Comparison of ENCODE assay signal across 8 cellular contexts in the genomic region with DNA sequence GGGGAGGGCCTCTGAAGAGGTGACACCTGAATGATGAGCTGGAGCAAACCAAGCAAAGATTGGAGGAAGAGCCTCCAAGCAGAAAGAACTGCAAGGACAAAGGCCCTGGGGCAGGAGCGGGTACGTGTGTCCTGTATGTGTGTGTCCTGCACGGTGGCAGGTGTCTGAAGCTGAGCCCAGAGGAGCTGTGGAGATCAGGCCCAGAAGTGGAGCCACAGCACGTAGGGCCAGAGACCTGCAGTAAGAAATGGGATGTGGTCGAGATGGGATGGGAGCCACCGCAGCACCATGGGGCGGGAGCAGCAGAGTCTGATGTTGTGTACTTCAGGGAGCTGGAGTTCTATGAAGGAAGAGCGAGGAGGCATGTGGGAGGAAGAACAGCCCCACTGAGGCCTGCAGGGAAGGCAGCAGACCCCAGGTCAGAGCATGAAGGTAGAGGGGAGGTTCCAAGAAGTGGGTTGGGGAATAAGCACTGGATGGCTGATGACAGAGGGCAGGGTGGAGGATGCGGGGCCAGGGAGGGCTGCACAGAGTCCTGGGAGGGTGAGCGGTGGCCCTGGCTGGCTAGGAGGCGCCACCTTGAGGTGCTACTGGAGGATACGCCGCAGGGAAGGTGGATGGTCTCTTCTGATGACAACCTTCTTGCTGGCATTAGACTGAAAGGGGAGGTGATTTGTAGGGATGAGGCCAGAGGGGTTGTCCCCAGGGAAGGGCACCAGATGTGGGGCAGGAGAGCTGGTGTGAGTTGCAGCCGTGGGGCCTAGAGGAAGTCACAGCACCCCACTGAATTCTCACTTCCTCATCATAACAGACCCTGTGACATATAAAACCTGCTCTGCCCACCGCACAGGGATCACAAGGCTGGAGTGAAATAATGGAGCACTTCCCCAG. TPM values are rescaled to one million over a fixed set of nuclear protein-coding genes. Genes with fewer than 3 reads are reported as not detected.
A peak's percentile ranks its signal among the peaks of the same experiment; 100 is the strongest.
DNase-seq lines count a peak whose midpoint lies in the region; ATAC-seq and TF ChIP-seq lines count a peak whose summit lies in the region.

No MANE protein-coding gene starts in this region.

- DNase-seq in AG04450 (ENCODE audit: low read depth, low spot score), result no peak
- peak; percentile 16 for DNase-seq in NCI-H82 treated with DMSO at 0.1 percent for 48 hours (lab: John Stamatoyannopoulos, UW; ENCODE audit: unreplicated experiment)
- peak; percentile 83 for DNase-seq in activated CD8-positive, alpha-beta memory T cell treated with anti-CD3 and anti-CD28 coated beads, Interleukin-2, amount 50 U/mL, for 48 hours
- DNase-seq in fibroblast of peridontal ligament (ENCODE audit: extremely low read depth), result peak; percentile 42
- peak; percentile 17 for DNase-seq in progenitor cell of endocrine pancreas (ENCODE audit: low spot score, unreplicated experiment)

- no peaks in the 10 kb centered on the region for H3K27me3 Mint-ChIP-seq in progenitor cell of endocrine pancreas

- TF ChIP-seq CTCF in AG04450 (IDR thresholded peaks at IDR 0.05; ENCODE audit: low read depth, low read length), result peak; percentile 66
- TF ChIP-seq CTCF in GM12875 (IDR thresholded peaks at IDR 0.05; ENCODE audit: borderline replicate concordance, insufficient read depth, low read depth, low read length), result peak; percentile 81
- peak; percentile 63 for TF ChIP-seq CTCF in progenitor cell of endocrine pancreas (IDR thresholded peaks at IDR 0.05; ENCODE audit: unreplicated experiment)

- H3K4me1 Mint-ChIP-seq in progenitor cell of endocrine pancreas (ENCODE audit: low read depth), result peaks cover 2% of the 10 kb centered on the region

- POLR2A ChIA-PET in AG04450 (lab: Yijun Ruan, JAX), result interaction anchor here (1.0 to 1.1 kb wide), 2 partner anchors 18 to 38 kb away, joined by 3 read pairs; a partner anchor contains a TSS

- no peak overlapping the region for H3K27ac ChIP-seq in AG04450 (ENCODE audit: low read depth, low read length)

- H3K4me3 ChIP-seq in AG04450 (ENCODE audit: low read depth, low read length), result no peak overlapping the region
- no peak overlapping the region for H3K4me3 ChIP-seq in GM12875 (ENCODE audit: low read depth, low read length)

- no peaks in the 10 kb centered on the region for H3K9me3 Mint-ChIP-seq in progenitor cell of endocrine pancreas (ENCODE audit: low read depth)

- no peaks in the 10 kb centered on the region for H3K27me3 ChIP-seq in AG04450 (ENCODE audit: control insufficient read depth, insufficient read depth, low read length)

- no peaks in the 10 kb centered on the region for H3K9me3 ChIP-seq in AG04450 (ENCODE audit: control insufficient read depth, insufficient read depth, low read length)

- H3K36me3 Mint-ChIP-seq in progenitor cell of endocrine pancreas (ENCODE audit: insufficient read depth), result peaks cover 4% of the 10 kb centered on the region

- H3K27ac Mint-ChIP-seq in progenitor cell of endocrine pancreas, result peak overlapping the region; percentile 32

- CTCF ChIA-PET in AG04450 (lab: Charles Lee), result interaction anchor here (0.6 to 4.3 kb wide), 9 partner anchors 12 to 158 kb away, joined by 3 to 31 read pairs (median 5); no protein-coding TSS in a partner anchor

- H3K4me3 Mint-ChIP-seq in progenitor cell of endocrine pancreas (ENCODE audit: low read depth), result no peak overlapping the region

- ATAC-seq in HG02852 (IDR thresholded peaks at IDR 0.05; ENCODE audit: unreplicated experiment) (peak; percentile 57), HG02981 (IDR thresholded peaks at IDR 0.05; ENCODE audit: unreplicated experiment) (no peak)

RNA-seq across cellular contexts. Expression of a gene that starts 10.6 kb away (rescaled TPM):
- polyA plus RNA-seq in AG04450 (2011; rRNA removed), result 0.09 and 0.17 TPM in 2 replicates
- not detected in 2 replicates for polyA minus RNA-seq in AG04450 (2011; rRNA and poly(A)+ RNA removed)
- not detected in 2 replicates for total RNA-seq in progenitor cell of endocrine pancreas

RNA-seq across cellular contexts. Expression of a gene that starts 19.2 kb away (rescaled TPM):
- 207 and 215 TPM in 2 replicates for polyA plus RNA-seq in AG04450 (2011; rRNA removed)
- 243 and 282 TPM in 2 replicates for polyA minus RNA-seq in AG04450 (2011; rRNA and poly(A)+ RNA removed)
- total RNA-seq in progenitor cell of endocrine pancreas, result 70.0 and 85.9 TPM in 2 replicates

RNA-seq across cellular contexts. Expression of a gene that starts 38.2 kb away (rescaled TPM):
- polyA plus RNA-seq in AG04450 (2011; rRNA removed), result 9.2 and 13.1 TPM in 2 replicates
- polyA minus RNA-seq in AG04450 (2011; rRNA and poly(A)+ RNA removed), result 37.2 and 38.1 TPM in 2 replicates
- not detected in 2 replicates for total RNA-seq in progenitor cell of endocrine pancreas
